1 cellular context compared by ENCODE assay signal in the genomic region with DNA sequence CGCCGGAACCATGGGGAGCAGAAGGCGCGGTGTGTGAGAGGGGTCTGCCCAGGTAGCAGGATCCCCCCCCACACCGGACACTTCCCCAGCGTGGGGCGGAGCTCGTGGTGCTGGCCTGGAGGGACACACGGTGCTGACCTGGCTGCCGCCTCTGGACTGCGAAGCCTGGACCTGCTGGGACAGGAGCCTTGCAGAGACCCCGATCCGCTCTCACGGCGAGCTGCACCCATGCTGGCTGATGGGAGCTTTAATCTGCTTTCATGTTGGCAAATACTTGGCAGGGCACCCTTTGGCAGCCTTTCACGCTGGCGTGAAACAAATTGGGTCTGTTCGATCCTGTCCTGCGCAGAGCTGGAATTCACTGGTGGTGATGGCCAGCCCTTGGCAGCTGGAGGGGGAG.
TF ChIP-seq lines count a peak whose summit lies in the region.

No MANE protein-coding gene starts in this region.

TF ChIP-seq in GM23338, 12 proteins besides CTCF, POLR2A, EP300 and RAD21 (continued from another document):
- TF ChIP-seq, protein P1, sequence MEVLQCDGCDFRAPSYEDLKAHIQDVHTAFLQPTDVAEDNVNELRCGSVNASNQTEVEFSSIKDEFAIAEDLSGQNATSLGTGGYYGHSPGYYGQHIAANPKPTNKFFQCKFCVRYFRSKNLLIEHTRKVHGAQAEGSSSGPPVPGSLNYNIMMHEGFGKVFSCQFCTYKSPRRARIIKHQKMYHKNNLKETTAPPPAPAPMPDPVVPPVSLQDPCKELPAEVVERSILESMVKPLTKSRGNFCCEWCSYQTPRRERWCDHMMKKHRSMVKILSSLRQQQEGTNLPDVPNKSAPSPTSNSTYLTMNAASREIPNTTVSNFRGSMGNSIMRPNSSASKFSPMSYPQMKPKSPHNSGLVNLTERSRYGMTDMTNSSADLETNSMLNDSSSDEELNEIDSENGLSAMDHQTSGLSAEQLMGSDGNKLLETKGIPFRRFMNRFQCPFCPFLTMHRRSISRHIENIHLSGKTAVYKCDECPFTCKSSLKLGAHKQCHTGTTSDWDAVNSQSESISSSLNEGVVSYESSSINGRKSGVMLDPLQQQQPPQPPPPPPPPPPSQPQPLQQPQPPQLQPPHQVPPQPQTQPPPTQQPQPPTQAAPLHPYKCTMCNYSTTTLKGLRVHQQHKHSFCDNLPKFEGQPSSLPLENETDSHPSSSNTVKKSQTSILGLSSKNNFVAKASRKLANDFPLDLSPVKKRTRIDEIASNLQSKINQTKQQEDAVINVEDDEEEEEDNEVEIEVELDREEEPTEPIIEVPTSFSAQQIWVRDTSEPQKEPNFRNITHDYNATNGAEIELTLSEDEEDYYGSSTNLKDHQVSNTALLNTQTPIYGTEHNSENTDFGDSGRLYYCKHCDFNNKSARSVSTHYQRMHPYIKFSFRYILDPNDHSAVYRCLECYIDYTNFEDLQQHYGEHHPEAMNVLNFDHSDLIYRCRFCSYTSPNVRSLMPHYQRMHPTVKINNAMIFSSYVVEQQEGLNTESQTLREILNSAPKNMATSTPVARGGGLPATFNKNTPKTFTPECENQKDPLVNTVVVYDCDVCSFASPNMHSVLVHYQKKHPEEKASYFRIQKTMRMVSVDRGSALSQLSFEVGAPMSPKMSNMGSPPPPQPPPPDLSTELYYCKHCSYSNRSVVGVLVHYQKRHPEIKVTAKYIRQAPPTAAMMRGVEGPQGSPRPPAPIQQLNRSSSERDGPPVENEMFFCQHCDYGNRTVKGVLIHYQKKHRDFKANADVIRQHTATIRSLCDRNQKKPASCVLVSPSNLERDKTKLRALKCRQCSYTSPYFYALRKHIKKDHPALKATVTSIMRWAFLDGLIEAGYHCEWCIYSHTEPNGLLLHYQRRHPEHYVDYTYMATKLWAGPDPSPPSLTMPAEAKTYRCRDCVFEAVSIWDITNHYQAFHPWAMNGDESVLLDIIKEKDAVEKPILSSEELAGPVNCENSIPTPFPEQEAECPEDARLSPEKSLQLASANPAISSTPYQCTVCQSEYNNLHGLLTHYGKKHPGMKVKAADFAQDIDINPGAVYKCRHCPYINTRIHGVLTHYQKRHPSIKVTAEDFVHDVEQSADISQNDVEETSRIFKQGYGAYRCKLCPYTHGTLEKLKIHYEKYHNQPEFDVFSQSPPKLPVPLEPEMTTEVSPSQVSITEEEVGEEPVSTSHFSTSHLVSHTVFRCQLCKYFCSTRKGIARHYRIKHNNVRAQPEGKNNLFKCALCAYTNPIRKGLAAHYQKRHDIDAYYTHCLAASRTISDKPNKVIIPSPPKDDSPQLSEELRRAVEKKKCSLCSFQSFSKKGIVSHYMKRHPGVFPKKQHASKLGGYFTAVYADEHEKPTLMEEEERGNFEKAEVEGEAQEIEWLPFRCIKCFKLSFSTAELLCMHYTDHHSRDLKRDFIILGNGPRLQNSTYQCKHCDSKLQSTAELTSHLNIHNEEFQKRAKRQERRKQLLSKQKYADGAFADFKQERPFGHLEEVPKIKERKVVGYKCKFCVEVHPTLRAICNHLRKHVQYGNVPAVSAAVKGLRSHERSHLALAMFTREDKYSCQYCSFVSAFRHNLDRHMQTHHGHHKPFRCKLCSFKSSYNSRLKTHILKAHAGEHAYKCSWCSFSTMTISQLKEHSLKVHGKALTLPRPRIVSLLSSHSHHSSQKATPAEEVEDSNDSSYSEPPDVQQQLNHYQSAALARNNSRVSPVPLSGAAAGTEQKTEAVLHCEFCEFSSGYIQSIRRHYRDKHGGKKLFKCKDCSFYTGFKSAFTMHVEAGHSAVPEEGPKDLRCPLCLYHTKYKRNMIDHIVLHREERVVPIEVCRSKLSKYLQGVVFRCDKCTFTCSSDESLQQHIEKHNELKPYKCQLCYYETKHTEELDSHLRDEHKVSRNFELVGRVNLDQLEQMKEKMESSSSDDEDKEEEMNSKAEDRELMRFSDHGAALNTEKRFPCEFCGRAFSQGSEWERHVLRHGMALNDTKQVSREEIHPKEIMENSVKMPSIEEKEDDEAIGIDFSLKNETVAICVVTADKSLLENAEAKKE (CRISPR knock-in tag; IDR thresholded peaks at IDR 0.05) = no peak
TF ChIP-seq in GM23338: peak in this region for 0.
